Comparison of ENCODE assay signal across 8 cellular contexts in the genomic region with DNA sequence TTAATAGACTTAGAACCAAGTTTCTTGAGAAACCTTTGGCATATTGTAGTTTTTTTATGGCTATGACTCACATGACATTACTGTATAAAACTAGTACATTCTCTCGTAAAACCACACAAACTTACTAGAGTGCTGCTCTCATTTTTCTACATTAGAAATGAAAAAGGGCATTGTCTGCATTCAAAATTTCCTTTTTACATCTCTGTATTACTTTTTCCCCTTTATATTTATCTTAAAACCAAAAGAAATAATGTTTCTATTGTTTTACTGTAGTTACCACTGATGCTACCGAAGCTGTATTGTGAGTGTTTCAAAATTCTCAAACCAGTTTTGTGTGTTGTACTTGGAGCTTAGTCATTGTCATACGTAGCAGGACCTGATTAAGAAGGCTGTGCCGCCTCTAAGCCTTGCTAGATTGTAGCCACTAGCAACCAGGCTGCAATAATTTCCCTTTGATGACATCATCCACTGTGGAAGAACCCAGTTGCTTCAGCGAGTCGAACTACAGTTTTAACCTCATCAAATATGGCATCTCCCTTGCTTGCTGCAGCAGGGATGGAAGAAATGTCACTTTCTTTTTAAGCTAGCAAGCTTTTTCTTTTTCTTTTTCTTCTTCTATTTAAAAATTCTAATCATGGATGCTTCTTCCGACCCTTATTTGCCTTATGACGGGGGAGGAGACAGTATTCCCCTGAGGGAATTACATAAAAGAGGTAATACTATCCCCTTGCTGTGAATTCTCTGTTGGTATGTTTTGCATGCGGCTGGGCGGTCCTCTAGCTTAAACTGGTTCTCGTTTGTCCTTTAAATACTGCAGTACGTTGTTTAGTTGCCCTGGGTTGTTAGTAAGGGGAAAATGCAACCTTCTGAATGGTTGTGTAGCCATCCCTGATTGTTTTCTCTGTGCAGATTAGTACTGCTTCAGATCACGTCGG. TPM values are rescaled to one million over a fixed set of nuclear protein-coding genes. Genes with fewer than 3 reads are reported as not detected.
DNase-seq lines count a peak whose midpoint lies in the region; ATAC-seq and TF ChIP-seq lines count a peak whose summit lies in the region.

No MANE protein-coding gene starts in this region.

- H3K4me3 Mint-ChIP-seq in activated CD8-positive, alpha-beta T cell treated with anti-CD3 and anti-CD28 coated beads, Interleukin-2, amount 10 ng/mL, durations not matched to agents 7 days and 5 days: peak overlapping the region; percentile 73

- H3K36me3 Mint-ChIP-seq in activated CD8-positive, alpha-beta T cell treated with anti-CD3 and anti-CD28 coated beads, Interleukin-2, amount 10 ng/mL, durations not matched to agents 7 days and 5 days (ENCODE audit: low read depth): no peaks in the 10 kb centered on the region

- peak overlapping the region; percentile 76 for H3K4me3 ChIP-seq in BE2C (ENCODE audit: low read depth, low read length)
- peak overlapping the region; percentile 9 for H3K4me3 ChIP-seq in effector memory CD4-positive, alpha-beta T cell (ENCODE audit: insufficient read depth, low read depth, low read length, poor library complexity, severe bottlenecking)
- no peak overlapping the region for H3K4me3 ChIP-seq in lung

- H3K4me1 Mint-ChIP-seq in activated CD8-positive, alpha-beta T cell treated with anti-CD3 and anti-CD28 coated beads, Interleukin-2, amount 10 ng/mL, durations not matched to agents 7 days and 5 days (ENCODE audit: low read depth): peaks cover 18% of the 10 kb centered on the region

- H3K36me3 ChIP-seq in BE2C: no peaks in the 10 kb centered on the region
- H3K36me3 ChIP-seq in effector memory CD4-positive, alpha-beta T cell (ENCODE audit: control insufficient read depth, insufficient read depth, low read length): no peaks in the 10 kb centered on the region
- H3K36me3 ChIP-seq in lung (ENCODE audit: control insufficient read depth in 2 of 2, insufficient read depth in 2 of 2, low read length in 2 of 2): no peaks in the 10 kb centered on the region

- no peaks in the 10 kb centered on the region for H3K9me3 Mint-ChIP-seq in activated CD8-positive, alpha-beta T cell treated with anti-CD3 and anti-CD28 coated beads, Interleukin-2, amount 10 ng/mL, durations not matched to agents 7 days and 5 days (ENCODE audit: insufficient read depth)

- CTCF ChIA-PET in activated CD8-positive, alpha-beta T cell treated with anti-CD3 and anti-CD28 coated beads, Interleukin-2, amount 10 ng/mL, durations not matched to agents 7 days and 5 days (lab: Charles Lee): interaction anchor here (1.0 to 7.4 kb wide), 8 partner anchors 11 to 47 kb away, joined by 4 to 40 read pairs (median 4); partner anchors contain the start of gene NEK1

- peak overlapping the region; percentile 53 for H3K27ac ChIP-seq in effector memory CD4-positive, alpha-beta T cell (ENCODE audit: insufficient read depth, low read length, poor library complexity, severe bottlenecking)
- peak overlapping the region; percentile 72 to 96 for H3K27ac ChIP-seq in lung (ENCODE audit: low read depth in 1 of 2, low read length in 1 of 2)

- H3K4me1 ChIP-seq in BE2C (peaks cover 11% of the 10 kb centered on the region), lung (ENCODE audit: control insufficient read depth in 2 of 2, insufficient read depth in 2 of 2, low read length in 2 of 2) (peaks cover 0 to 7% of the 10 kb centered on the region in 2 donors)
- H3K4me1 ChIP-seq in effector memory CD4-positive, alpha-beta T cell (ENCODE audit: control insufficient read depth, insufficient read depth, low read length, poor library complexity, severe bottlenecking): peaks cover 4% of the 10 kb centered on the region

- no peaks in the 10 kb centered on the region for H3K9me3 ChIP-seq in BE2C
- no peaks in the 10 kb centered on the region for H3K9me3 ChIP-seq in effector memory CD4-positive, alpha-beta T cell (ENCODE audit: control insufficient read depth, low read length)
- no peaks in the 10 kb centered on the region for H3K9me3 ChIP-seq in lung (ENCODE audit: control insufficient read depth in 2 of 2, insufficient read depth in 1 of 2, low read length in 1 of 2)

- DNase-seq in BE2C (peak; percentile 83), NCI-H69 (lab: John Stamatoyannopoulos, UW) (peak; percentile 91), lung (ENCODE audit: low spot score) (peak; percentile 74)
- peak; percentile 84 for DNase-seq in activated CD8-positive, alpha-beta T cell treated with anti-CD3 and anti-CD28 coated beads, Interleukin-2, amount 10 ng/mL, durations not matched to agents 7 days and 5 days
- peak; percentile 40 to 54 (median 53) for DNase-seq in effector memory CD4-positive, alpha-beta T cell
- DNase-seq in stimulated activated CD4-positive, alpha-beta T cell treated with anti-CD3 and anti-CD28 coated beads, TNF-alpha, amount 100 ng/mL, for 4 hours (ENCODE audit: low read depth in 3 of 3): peak in 2 of 3 experiments; percentile 31 to 49

- ATAC-seq in GM19324 (IDR thresholded peaks at IDR 0.05; ENCODE audit: low FRiP score, unreplicated experiment) (peak; percentile 98), HG03457 (IDR thresholded peaks at IDR 0.05; ENCODE audit: unreplicated experiment) (peak; percentile 97), lung (ENCODE audit: insufficient read depth, low FRiP score) (peak; percentile 97)
- peak; percentile 99 for ATAC-seq in activated CD8-positive, alpha-beta T cell treated with anti-CD3 and anti-CD28 coated beads, Interleukin-2, amount 10 ng/mL, durations not matched to agents 7 days and 5 days

- peak overlapping the region; percentile 86 for H3K27ac Mint-ChIP-seq in activated CD8-positive, alpha-beta T cell treated with anti-CD3 and anti-CD28 coated beads, Interleukin-2, amount 10 ng/mL, durations not matched to agents 7 days and 5 days

- TF ChIP-seq CTCF in BE2C (IDR thresholded peaks at IDR 0.05; ENCODE audit: low read depth, low read length) (no peak), lung (IDR thresholded peaks at IDR 0.05; ENCODE audit: control extremely low read depth, extremely low read depth) (no peak)

- H3K27me3 Mint-ChIP-seq in activated CD8-positive, alpha-beta T cell treated with anti-CD3 and anti-CD28 coated beads, Interleukin-2, amount 10 ng/mL, durations not matched to agents 7 days and 5 days (ENCODE audit: low read depth): no peaks in the 10 kb centered on the region

- WGBS in lung, 2 donors: 18 to 21% methylated on average over 14 of the region's 14 CpGs

- POLR2A ChIA-PET in activated CD8-positive, alpha-beta T cell treated with anti-CD3 and anti-CD28 coated beads, Interleukin-2, amount 10 ng/mL, durations not matched to agents 7 days and 5 days (lab: Charles Lee): interaction anchor here (0.6 to 2.9 kb wide), 8 partner anchors 33 to 601 kb away, joined by 3 to 25 read pairs (median 4); partner anchors contain the start of genes CLCN3 and NEK1

- no peaks in the 10 kb centered on the region for H3K27me3 ChIP-seq in BE2C
- no peaks in the 10 kb centered on the region for H3K27me3 ChIP-seq in effector memory CD4-positive, alpha-beta T cell (replicated peaks; ENCODE audit: control insufficient read depth, insufficient read depth, low read length, poor library complexity, severe bottlenecking)
- no peaks in the 10 kb centered on the region for H3K27me3 ChIP-seq in lung (ENCODE audit: control insufficient read depth, insufficient read depth)

RNA-seq across cellular contexts. Expression of gene CLCN3, which starts 39.6 kb away (rescaled TPM):
- polyA plus RNA-seq in BE2C (2012; ENCODE audit: insufficient read depth, insufficient read length, low read depth): 28.5 TPM
- 10 to 100 TPM; 23.4 to 25.2 TPM for total RNA-seq in activated CD8-positive, alpha-beta T cell treated with anti-CD3 and anti-CD28 coated beads, Interleukin-2, amount 10 ng/mL, durations not matched to agents 7 days and 5 days
- 10 to 100 TPM; 39.1 to 59.6 TPM for total RNA-seq in lung
- 10 to 100 TPM; 11.0 to 16.1 TPM for polyA plus RNA-seq in lung

RNA-seq across cellular contexts. Expression of gene NEK1, which starts 47.6 kb away (rescaled TPM):
- polyA plus RNA-seq in BE2C (2012; ENCODE audit: insufficient read depth, insufficient read length, low read depth): 4.6 TPM
- 10 to 100 TPM; 15.7 to 16.7 TPM for total RNA-seq in activated CD8-positive, alpha-beta T cell treated with anti-CD3 and anti-CD28 coated beads, Interleukin-2, amount 10 ng/mL, durations not matched to agents 7 days and 5 days
- total RNA-seq in lung: 10 to 100 TPM; 14.7 to 32.9 TPM
- 1 to 10 TPM; 3.6 to 3.9 TPM for polyA plus RNA-seq in lung

Comparison
In these comparisons a context has a peak if more than half of its experiments do, and no peak if none do; other contexts are left out.
1. DNase-seq: peak in every context shown above with its lines; median percentile 91 in NCI-H69; 84 in activated CD8-positive, alpha-beta T cell treated with anti-CD3 and anti-CD28 coated beads, Interleukin-2, amount 10 ng/mL, durations not matched to agents 7 days and 5 days; 83 in BE2C; 74 in lung; 53 in effector memory CD4-positive, alpha-beta T cell; 40 in stimulated activated CD4-positive, alpha-beta T cell treated with anti-CD3 and anti-CD28 coated beads, TNF-alpha, amount 100 ng/mL, for 4 hours.